ENCODE assay signal across 28 cellular contexts in the genomic region with DNA sequence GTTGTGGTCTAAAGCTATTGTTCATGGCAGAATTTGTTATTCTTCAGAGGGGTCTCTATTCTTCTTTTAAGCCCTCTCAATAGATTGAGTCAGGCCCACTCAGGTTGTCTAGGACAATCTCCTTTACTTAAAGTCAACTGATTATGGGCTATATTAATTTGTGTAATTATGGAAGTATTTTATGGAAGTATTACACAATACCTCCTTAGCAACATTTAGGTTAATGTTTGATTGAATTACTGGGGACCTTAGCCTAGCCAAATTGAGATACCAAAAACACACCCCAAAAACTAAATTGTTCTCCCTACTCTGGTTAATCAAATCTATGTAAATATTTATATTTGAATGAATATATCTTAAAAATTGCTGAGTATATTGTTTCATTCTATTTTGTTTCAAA.
"Had no signal": no experiment of that assay in that cellular context is flagged by ENCODE, and none has a peak within 500 bp of the region (broad histone marks: within the 10 kb centered on the region; RNA-seq: fewer than 3 reads in every experiment).

No MANE protein-coding gene starts in this region.

- H3K4me1 ChIP-seq: colonic mucosa, esophagus muscularis mucosa, esophagus squamous epithelium, foreskin keratinocyte, gastrocnemius medialis, gastroesophageal sphincter, heart left ventricle, heart right ventricle had no signal

- ATAC-seq: effector memory CD8-positive, alpha-beta T cell; esophagus mucosa; foreskin keratinocyte; gastrocnemius medialis; gastroesophageal sphincter; heart left ventricle; heart right ventricle had no signal

- H3K36me3 ChIP-seq: colonic mucosa, esophagus muscularis mucosa, esophagus squamous epithelium, gastrocnemius medialis, gastroesophageal sphincter, heart left ventricle, heart right ventricle had no signal

- H3K27me3 ChIP-seq: colonic mucosa, esophagus muscularis mucosa, esophagus squamous epithelium, foreskin keratinocyte, gastrocnemius medialis, gastroesophageal sphincter, heart left ventricle, heart right ventricle had no signal

- H3K9me3 ChIP-seq: colonic mucosa, esophagus muscularis mucosa, esophagus squamous epithelium, gastrocnemius medialis, gastroesophageal sphincter had no signal

- FAIRE-seq: colon, endometrium, endothelial cell of umbilical vein, frontal cortex had no signal

- DNase-seq: colonic mucosa; cortex of kidney; dermis blood vessel endothelial cell; dorsolateral prefrontal cortex; effector CD4-positive, alpha-beta T cell; effector CD8-positive, alpha-beta T cell; effector memory CD4-positive, alpha-beta T cell; effector memory CD8-positive, alpha-beta T cell; endodermal cell; erythroblast; esophagus squamous epithelium; foreskin fibroblast; foreskin keratinocyte; foreskin melanocyte; gastrocnemius medialis; glutamatergic neuron; head of caudate nucleus; heart left ventricle; heart right ventricle had no signal

- H3K27ac ChIP-seq: colonic mucosa, coronary artery, dorsolateral prefrontal cortex, epithelial cell of prostate, esophagus muscularis mucosa, esophagus squamous epithelium, foreskin keratinocyte, gastrocnemius medialis, gastroesophageal sphincter, heart left ventricle, heart right ventricle had no signal

- H3K4me3 ChIP-seq: colonic mucosa, coronary artery, dorsolateral prefrontal cortex, esophagus muscularis mucosa, esophagus squamous epithelium, gastrocnemius medialis, gastroesophageal sphincter, heart left ventricle, heart right ventricle had no signal
